7 cellular contexts compared by ENCODE assay signal in genomic region chr22:37681001-37681424, GRCh38. TPM values are rescaled to one million over a fixed set of nuclear protein-coding genes. Genes with fewer than 3 reads are reported as not detected.
A peak's percentile ranks its signal among the peaks of the same experiment; 100 is the strongest.
DNase-seq lines count a peak whose midpoint lies in the region; ATAC-seq and TF ChIP-seq lines count a peak whose summit lies in the region.
"Had no signal": no experiment of that assay in that cellular context is flagged by ENCODE, and none has a peak within 500 bp of the region (broad histone marks: within the 10 kb centered on the region; RNA-seq: fewer than 3 reads in every experiment).

No MANE protein-coding gene starts in this region.

- no peak overlapping the region for H3K9ac ChIP-seq in OCI-LY1 (ENCODE audit: low read length)

- H3K4me2 ChIP-seq in OCI-LY1 (ENCODE audit: low read length): no peak overlapping the region

- no peaks in the 10 kb centered on the region for H3F3A ChIP-seq in OCI-LY1 (ENCODE audit: insufficient read depth, low read length)

- no peak for DNase-seq in CD4-positive, CD25-positive, alpha-beta regulatory T cell
- DNase-seq in fibroblast of villous mesenchyme (ENCODE audit: low read depth) (peak; percentile 47), cortex of kidney (lab: John Stamatoyannopoulos, UW) (no peak)

- H3K4me1 ChIP-seq in CD4-positive, CD25-positive, alpha-beta regulatory T cell (ENCODE audit: control insufficient read depth, insufficient read depth, low read length, poor library complexity, severe bottlenecking): peaks cover 37% of the 10 kb centered on the region
- peaks cover 38% of the 10 kb centered on the region for H3K4me1 ChIP-seq in OCI-LY1 (ENCODE audit: insufficient read depth, low read length, severe bottlenecking)

- H3K9me3 Mint-ChIP-seq in CD4-positive, CD25-positive, alpha-beta regulatory T cell: no peaks in the 10 kb centered on the region

- no peaks in the 10 kb centered on the region for H3K9me3 ChIP-seq in CD4-positive, CD25-positive, alpha-beta regulatory T cell (ENCODE audit: control insufficient read depth in 2 of 2, low read length in 2 of 2)
- no peaks in the 10 kb centered on the region for H3K9me3 ChIP-seq in OCI-LY1 (ENCODE audit: low read length)
- H3K9me3 ChIP-seq: prostate gland had no signal

- H3K27me3 Mint-ChIP-seq in CD4-positive, CD25-positive, alpha-beta regulatory T cell: peaks cover 4% of the 10 kb centered on the region

- H3K27ac Mint-ChIP-seq in CD4-positive, CD25-positive, alpha-beta regulatory T cell: peak overlapping the region; percentile 60 to 85 (median 64)

- no peaks in the 10 kb centered on the region for H3K9me2 ChIP-seq in OCI-LY1 (ENCODE audit: low read depth, low read length)

- no peak for TF ChIP-seq CTCF in OCI-LY1 (IDR thresholded peaks at IDR 0.05; ENCODE audit: low read length)
- TF ChIP-seq CTCF in fibroblast of villous mesenchyme (IDR thresholded peaks at IDR 0.05; ENCODE audit: insufficient read depth, low read depth, low read length): no peak

- H3K79me2 ChIP-seq in OCI-LY1 (ENCODE audit: insufficient read depth, low read length): no peaks in the 10 kb centered on the region

- no peaks in the 10 kb centered on the region for H3K36me3 ChIP-seq in CD4-positive, CD25-positive, alpha-beta regulatory T cell (ENCODE audit: control insufficient read depth, insufficient read depth, low read length)
- no peaks in the 10 kb centered on the region for H3K36me3 ChIP-seq in OCI-LY1 (ENCODE audit: insufficient read depth, low read length)
- H3K36me3 ChIP-seq: prostate gland had no signal

- ATAC-seq in CD4-positive, CD25-positive, alpha-beta regulatory T cell (ENCODE audit: low read depth in 2 of 2): no peak
- ATAC-seq in GM21786 (IDR thresholded peaks at IDR 0.05; ENCODE audit: unreplicated experiment) (no peak), HG03432 (IDR thresholded peaks at IDR 0.05; ENCODE audit: unreplicated experiment) (no peak)

- peaks cover 2 to 32% (median 15%) of the 10 kb centered on the region in 4 donors for H3K4me1 Mint-ChIP-seq in CD4-positive, CD25-positive, alpha-beta regulatory T cell

- no peak overlapping the region; the same call in 1 of the 2 replicates for H2AFZ ChIP-seq in OCI-LY1 (ENCODE audit: low read length)

- no peaks in the 10 kb centered on the region for H3K27me3 ChIP-seq in CD4-positive, CD25-positive, alpha-beta regulatory T cell (ENCODE audit: control insufficient read depth, insufficient read depth, low read length)
- H3K27me3 ChIP-seq in OCI-LY1 (ENCODE audit: insufficient read depth, low read length): no peaks in the 10 kb centered on the region

- H3K27ac ChIP-seq in CD4-positive, CD25-positive, alpha-beta regulatory T cell (ENCODE audit: insufficient read depth, low read length, poor library complexity, severe bottlenecking): no peak overlapping the region
- peak overlapping the region; percentile 10 for H3K27ac ChIP-seq in OCI-LY1 (ENCODE audit: low read depth, low read length, poor library complexity, severe bottlenecking)
- H3K27ac ChIP-seq: prostate gland had no signal

- peak overlapping the region in 2 of 4 donors; percentile 1 to 80 for H3K4me3 Mint-ChIP-seq in CD4-positive, CD25-positive, alpha-beta regulatory T cell

- no peaks in the 10 kb centered on the region for H3K36me3 Mint-ChIP-seq in CD4-positive, CD25-positive, alpha-beta regulatory T cell

- H3K4me3 ChIP-seq in CD4-positive, CD25-positive, alpha-beta regulatory T cell (ENCODE audit: low read depth, low read length): no peak overlapping the region
- H3K4me3 ChIP-seq in OCI-LY1 (ENCODE audit: low read depth, low read length, poor library complexity, severe bottlenecking) (no peak overlapping the region), fibroblast of villous mesenchyme (ENCODE audit: low read depth, low read length) (no peak overlapping the region)
- H3K4me3 ChIP-seq: prostate gland had no signal

- H4K20me1 ChIP-seq in OCI-LY1 (ENCODE audit: insufficient read depth, low read length): no peaks in the 10 kb centered on the region

RNA-seq across cellular contexts. Expression of gene NOL12, which starts 5.1 kb away (rescaled TPM):
- 38.2 TPM for total RNA-seq in CD4-positive, CD25-positive, alpha-beta regulatory T cell
- polyA plus RNA-seq in CD4-positive, CD25-positive, alpha-beta regulatory T cell: 10 to 100 TPM; 33.7 to 46.9 (median 41.2) TPM
- total RNA-seq in fibroblast of villous mesenchyme: 7.3 and 10.3 TPM in 2 replicates

RNA-seq across cellular contexts. Expression of gene LGALS1, which starts 5.6 kb away (rescaled TPM):
- 209 TPM for total RNA-seq in CD4-positive, CD25-positive, alpha-beta regulatory T cell
- 100 to 1,000 TPM; 321 to 829 (median 545) TPM for polyA plus RNA-seq in CD4-positive, CD25-positive, alpha-beta regulatory T cell
- 3,707 and 5,728 TPM in 2 replicates for total RNA-seq in fibroblast of villous mesenchyme

RNA-seq across cellular contexts. Expression of gene TRIOBP, which starts 15.8 kb away (rescaled TPM):
- total RNA-seq in CD4-positive, CD25-positive, alpha-beta regulatory T cell: 24.8 TPM
- polyA plus RNA-seq in CD4-positive, CD25-positive, alpha-beta regulatory T cell: 10 to 100 TPM; 10.9 to 19.2 (median 13.1) TPM
- total RNA-seq in fibroblast of villous mesenchyme: 121 and 141 TPM in 2 replicates

RNA-seq across cellular contexts. Expression of gene PDXP, which starts 22.5 kb away (rescaled TPM):
- total RNA-seq in CD4-positive, CD25-positive, alpha-beta regulatory T cell: 2.0 TPM
- 1 to 10 TPM; 1.1 to 5.8 (median 3.4) TPM for polyA plus RNA-seq in CD4-positive, CD25-positive, alpha-beta regulatory T cell
- 9.0 and 9.9 TPM in 2 replicates for total RNA-seq in fibroblast of villous mesenchyme

RNA-seq across cellular contexts. Expression of gene SH3BP1, which starts 41.5 kb away (rescaled TPM):
- 126 TPM for total RNA-seq in CD4-positive, CD25-positive, alpha-beta regulatory T cell
- polyA plus RNA-seq in CD4-positive, CD25-positive, alpha-beta regulatory T cell: 10 to 100 TPM; 10.1 to 17.8 (median 16.2) TPM
- total RNA-seq in fibroblast of villous mesenchyme: 9.0 and 11.2 TPM in 2 replicates

Comparison
In these comparisons a context has a peak if more than half of its experiments do, and no peak if none do; other contexts are left out.
1. RNA of gene LGALS1, which starts 5.6 kb away (total RNA-seq): 3,707 to 5,728 TPM in fibroblast of villous mesenchyme; 209 TPM in CD4-positive, CD25-positive, alpha-beta regulatory T cell (single experiment); every median in the first group is over 10 times any median in the second.